ENCODE assay signal across 26 cellular contexts in the genomic region with DNA sequence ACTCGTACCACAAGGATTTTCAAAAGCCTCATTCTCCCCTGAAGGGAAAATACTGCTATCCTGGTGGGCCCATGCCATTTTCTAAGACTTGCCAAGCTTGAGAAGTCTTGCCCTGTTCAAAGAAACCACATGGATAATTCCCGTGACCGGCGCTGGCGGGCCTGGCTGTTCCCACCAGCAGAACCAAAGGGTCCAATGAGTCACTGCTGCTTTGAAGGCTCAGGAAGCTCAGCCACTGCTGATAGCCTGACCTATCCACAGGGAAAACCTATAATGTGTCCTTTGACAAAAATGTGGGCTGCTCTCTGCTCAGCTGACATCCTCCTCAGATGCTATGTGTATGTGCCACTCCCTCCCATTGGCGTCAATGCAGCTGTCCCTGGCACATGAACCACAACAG.
DNase-seq lines count a peak whose midpoint lies in the region; ATAC-seq and TF ChIP-seq lines count a peak whose summit lies in the region.
"Had no signal": no experiment of that assay in that cellular context is flagged by ENCODE, and none has a peak within 500 bp of the region (broad histone marks: within the 10 kb centered on the region; RNA-seq: fewer than 3 reads in every experiment).

No MANE protein-coding gene starts in this region.

- TF ChIP-seq CTCF in AG10803 (conservative IDR thresholded peaks at IDR 0.05; ENCODE audit: low read length) (no peak), brain microvascular endothelial cell (IDR thresholded peaks at IDR 0.05; ENCODE audit: low read depth, low read length, missing control alignments) (no peak), esophagus muscularis mucosa (IDR thresholded peaks at IDR 0.05) (no peak)

- H3K27ac ChIP-seq in brain microvascular endothelial cell (no peak overlapping the region), esophagus muscularis mucosa (replicated peaks in 1 of 4) (no peak overlapping the region)
- H3K27ac ChIP-seq: lower lobe of right lung had no signal

- H3K4me1 ChIP-seq in esophagus muscularis mucosa = peaks cover 11 to 24% (median 16%) of the 10 kb centered on the region in 4 donors

- in situ Hi-C loops in brain microvascular endothelial cell (cut with HindIII; ENCODE audit: low pct_ligation_motif_present, low sequenced_read_pairs) = no loop called here

- H3K9me3 ChIP-seq in esophagus muscularis mucosa = no peaks in the 10 kb centered on the region
- H3K9me3 ChIP-seq: lower lobe of right lung had no signal

- ATAC-seq in activated CD4-positive, CD25-positive, alpha-beta regulatory T cell treated with anti-CD3 and anti-CD28 coated beads, Interleukin-2, amount 50 U/mL, for 24 hours = no peak
- ATAC-seq: activated naive CD8-positive, alpha-beta T cell treated with anti-CD3 and anti-CD28 coated beads, Interleukin-2, amount 50 U/mL, for 24 hours; activated T-cell treated with anti-CD3 and anti-CD28 coated beads, Interleukin-2, amount 50 U/mL, for 72 hours; HepG2; lower lobe of right lung; natural killer cell treated with Interleukin-12 subunit alpha and Interleukin-12 subunit beta and Interleukin-15 and Interleukin-18, amount 100 ng/mL, for 72 hours; stimulated activated memory B cell treated with anti-CD40 and anti-IgM and Interleukin-4, amounts not matched to agents 10 μg/mL and 1 μg/mL and 100 μg/mL, for 72 hours had no signal

- TF ChIP-seq EP300 in esophagus muscularis mucosa (IDR thresholded peaks at IDR 0.05) = no peak

- H3K36me3 ChIP-seq in brain microvascular endothelial cell (replicated peaks) (no peaks in the 10 kb centered on the region), esophagus muscularis mucosa (no peaks in the 10 kb centered on the region)
- H3K36me3 ChIP-seq: lower lobe of right lung had no signal

- peak; percentile 12 for DNase-seq in AG10803 (ENCODE audit: low read depth)
- peak; percentile 98 for DNase-seq in RPMI7951 (ENCODE audit: low read depth)
- peak; percentile 26 for DNase-seq in brain microvascular endothelial cell
- DNase-seq in lung microvascular endothelial cell (ENCODE audit: low read depth in 2 of 2) = peak; percentile 41 to 51
- no peak for DNase-seq in esophagus muscularis mucosa (ENCODE audit: extremely low spot score)
- DNase-seq in NCI-H128 (lab: John Stamatoyannopoulos, UW; ENCODE audit: unreplicated experiment) = no peak
- DNase-seq in effector CD4-positive, alpha-beta T cell = no peak
- DNase-seq: activated CD4-positive, alpha-beta T cell treated with anti-CD3 and anti-CD28 coated beads, Interleukin-2, amount 50 U/mL, for 4 hours; activated naive CD8-positive, alpha-beta T cell treated with anti-CD3 and anti-CD28 coated beads, Interleukin-2, amount 50 U/mL, for 24 hours; activated T-cell treated with anti-CD3 and anti-CD28 coated beads, Interleukin-2, amount 50 U/mL, for 72 hours; effector memory CD4-positive, alpha-beta T cell; erythroblast; GF-D8; HCEC 1CT; Karpas-422; lower lobe of right lung; NCI-H2107; NCI-H345; NCI-H748 treated with DMSO at 0.1 percent for 48 hours; occipital lobe; T-helper 1 cell; trophoblast cell had no signal

- intact Hi-C loops in esophagus muscularis mucosa (cut with DNase I) = no loop called here

- TF ChIP-seq POLR2A in esophagus muscularis mucosa (IDR thresholded peaks at IDR 0.05; ENCODE audit: low read depth) = no peak

- H3K27me3 ChIP-seq in brain microvascular endothelial cell (replicated peaks) = no peaks in the 10 kb centered on the region
- peaks cover 0 to 6% (median 0%) of the 10 kb centered on the region in 4 donors for H3K27me3 ChIP-seq in esophagus muscularis mucosa

- WGBS in esophagus muscularis mucosa = 94% methylated on average over 6 of the region's 6 CpGs

- H3K4me3 ChIP-seq in AG10803 (ENCODE audit: low read length) = no peak overlapping the region
- H3K4me3 ChIP-seq in brain microvascular endothelial cell (ENCODE audit: low read depth, low read length) = no peak overlapping the region
- H3K4me3 ChIP-seq in esophagus muscularis mucosa = no peak overlapping the region
- H3K4me3 ChIP-seq: lower lobe of right lung had no signal

Comparison
In these comparisons a context has a peak if more than half of its experiments do, and no peak if none do; other contexts are left out.
1. DNase-seq: peak in AG10803 (single experiment), RPMI7951 (single experiment), brain microvascular endothelial cell (single experiment) and lung microvascular endothelial cell (2 of 2); none in esophagus muscularis mucosa (single experiment), NCI-H128 (single experiment) and effector CD4-positive, alpha-beta T cell (single experiment).